ENCODE assay signal across 22 cellular contexts in the genomic region with DNA sequence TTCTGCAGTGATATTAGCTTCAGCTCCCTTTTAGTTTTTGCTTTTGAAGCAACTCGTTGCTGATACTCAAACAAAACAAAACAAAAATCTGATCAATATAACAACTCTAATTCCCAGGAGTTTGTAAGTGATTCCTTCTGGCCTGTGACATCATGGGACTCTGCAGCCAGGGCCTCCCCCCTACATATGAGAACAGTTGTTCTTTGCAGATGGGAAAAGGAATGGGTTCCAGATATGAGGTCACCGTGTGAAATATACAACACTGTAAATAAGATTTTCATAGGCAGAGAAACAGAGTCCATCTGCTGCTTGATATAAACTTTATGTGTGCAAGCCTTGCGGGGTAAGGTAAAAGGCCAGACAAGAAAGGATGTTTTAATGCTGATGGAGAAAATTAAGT.
"Had no signal": no experiment of that assay in that cellular context is flagged by ENCODE, and none has a peak within 500 bp of the region (broad histone marks: within the 10 kb centered on the region; RNA-seq: fewer than 3 reads in every experiment).

No MANE protein-coding gene starts in this region.

- H3K9me3 Mint-ChIP-seq: activated B cell treated with CpG ODN at 0.5 μM for 24 hours; activated CD4-positive, alpha-beta memory T cell treated with anti-CD3 and anti-CD28 coated beads for 36 hours; activated CD4-positive, alpha-beta T cell treated with anti-CD3 and anti-CD28 coated beads, Interleukin-2, amount 10 ng/mL, durations not matched to agents 7 days and 5 days; activated naive CD4-positive, alpha-beta T cell treated with anti-CD3 and anti-CD28 coated beads for 36 hours; activated T-cell treated with anti-CD3 and anti-CD28 coated beads, Interleukin-2, amount 50 U/mL, for 4 hours; brain had no signal

- H3K27ac Mint-ChIP-seq: activated B cell treated with CpG ODN at 0.5 μM for 24 hours; activated CD4-positive, alpha-beta memory T cell treated with anti-CD3 and anti-CD28 coated beads for 36 hours; activated CD4-positive, alpha-beta T cell treated with anti-CD3 and anti-CD28 coated beads, Interleukin-2, amount 10 ng/mL, durations not matched to agents 7 days and 5 days; activated naive CD4-positive, alpha-beta T cell treated with anti-CD3 and anti-CD28 coated beads for 36 hours; activated naive CD8-positive, alpha-beta T cell; brain had no signal

- H3K4me1 Mint-ChIP-seq: activated B cell treated with CpG ODN at 0.5 μM for 24 hours had no signal

- ATAC-seq: activated T-cell treated with anti-CD3 and anti-CD28 coated beads, Interleukin-2, amount 50 U/mL, for 4 hours; K562 had no signal

- H3K27me3 ChIP-seq: Peyer's patch had no signal

- H3K4me3 Mint-ChIP-seq: activated B cell treated with CpG ODN at 0.5 μM for 24 hours; activated CD4-positive, alpha-beta memory T cell treated with anti-CD3 and anti-CD28 coated beads for 36 hours; activated CD4-positive, alpha-beta T cell treated with anti-CD3 and anti-CD28 coated beads, Interleukin-2, amount 10 ng/mL, durations not matched to agents 7 days and 5 days; activated naive CD4-positive, alpha-beta T cell treated with anti-CD3 and anti-CD28 coated beads for 36 hours; activated naive CD8-positive, alpha-beta T cell; activated T-cell treated with anti-CD3 and anti-CD28 coated beads, Interleukin-2, amount 50 U/mL, for 4 hours had no signal

- H3K9me3 ChIP-seq: Peyer's patch had no signal

- DNase-seq: activated B cell treated with CpG ODN at 0.5 μM for 24 hours; activated CD4-positive, alpha-beta memory T cell treated with anti-CD3 and anti-CD28 coated beads for 36 hours; activated CD4-positive, alpha-beta T cell treated with anti-CD3 and anti-CD28 coated beads, Interleukin-2, amount 10 ng/mL, durations not matched to agents 7 days and 5 days; activated CD8-positive, alpha-beta memory T cell treated with anti-CD3 and anti-CD28 coated beads for 24 hours; activated gamma-delta T cell; activated naive CD4-positive, alpha-beta T cell treated with anti-CD3 and anti-CD28 coated beads for 36 hours; activated T-cell treated with anti-CD3 and anti-CD28 coated beads, Interleukin-2, amount 50 U/mL, for 4 hours; Karpas-422; MM.1S; NCI-H1105 treated with DMSO at 0.1 percent for 48 hours; NCI-H146; NCI-H187 treated with DMSO at 0.1 percent for 48 hours; NCI-H2081 treated with DMSO at 0.1 percent for 48 hours; NCI-H446; NCI-H524; Peyer's patch; SHP77; T-helper 2 cell; T1000 had no signal

- H3K4me3 ChIP-seq: K562, Peyer's patch had no signal

- H3K4me1 ChIP-seq: Peyer's patch had no signal

- H3K27me3 Mint-ChIP-seq: activated B cell treated with CpG ODN at 0.5 μM for 24 hours; activated CD4-positive, alpha-beta memory T cell treated with anti-CD3 and anti-CD28 coated beads for 36 hours; activated CD4-positive, alpha-beta T cell treated with anti-CD3 and anti-CD28 coated beads, Interleukin-2, amount 10 ng/mL, durations not matched to agents 7 days and 5 days; activated naive CD8-positive, alpha-beta T cell; brain had no signal
